Comparison of ENCODE assay signal across 18 cellular contexts in the genomic region with DNA sequence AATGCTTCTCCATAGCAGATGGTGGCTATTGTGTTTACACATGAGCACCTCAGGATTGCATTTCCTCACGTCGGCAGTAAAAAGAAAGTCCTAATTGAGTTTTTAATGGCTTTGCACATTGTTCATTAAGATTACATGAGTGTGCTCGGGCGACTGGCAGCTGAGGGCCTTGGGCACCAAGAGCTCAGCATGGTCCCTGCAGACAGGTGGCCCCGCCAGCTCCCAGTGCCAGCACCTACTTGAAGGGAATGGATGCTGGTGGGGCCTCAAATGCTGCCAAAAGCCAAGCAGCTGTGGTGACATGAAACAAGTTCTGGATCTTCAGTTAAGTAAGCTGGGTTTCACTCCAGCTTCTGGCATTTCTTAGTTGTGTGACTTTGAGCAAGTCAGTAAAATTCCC.
"Had no signal": no experiment of that assay in that cellular context is flagged by ENCODE, and none has a peak within 500 bp of the region (broad histone marks: within the 10 kb centered on the region; RNA-seq: fewer than 3 reads in every experiment).

No MANE protein-coding gene starts in this region.

- ATAC-seq: activated CD4-positive, alpha-beta T cell treated with anti-CD3 and anti-CD28 coated beads for 36 hours; activated CD8-positive, alpha-beta memory T cell treated with anti-CD3 and anti-CD28 coated beads, Interleukin-2, amount 10 ng/mL, durations not matched to agents 7 days and 5 days; foreskin keratinocyte had no signal

- DNase-seq: activated CD4-positive, alpha-beta memory T cell treated with anti-CD3 and anti-CD28 coated beads for 36 hours; activated CD4-positive, alpha-beta T cell treated with anti-CD3 and anti-CD28 coated beads for 36 hours; activated CD8-positive, alpha-beta memory T cell treated with anti-CD3 and anti-CD28 coated beads, Interleukin-2, amount 10 ng/mL, durations not matched to agents 7 days and 5 days; activated naive CD4-positive, alpha-beta T cell treated with anti-CD3 and anti-CD28 coated beads, Interleukin-2, amount 10 ng/mL, durations not matched to agents 7 days and 5 days; activated T-cell treated with anti-CD3 and anti-CD28 coated beads, Interleukin-2, amount 50 U/mL, for 1 hour; effector memory CD4-positive, alpha-beta T cell; foreskin keratinocyte; glutamatergic neuron; kidney glomerular epithelial cell; mesenchymal stem cell; nucleus accumbens; posterior cingulate gyrus; stimulated activated CD4-positive, alpha-beta T cell treated with anti-CD3 and anti-CD28 coated beads, Interleukin-15, amount 100 ng/mL, for 24 hours; stimulated activated CD4-positive, alpha-beta T cell treated with anti-CD3 and anti-CD28 coated beads, Interleukin-4, amount 100 ng/mL, for 24 hours; stimulated activated naive CD4-positive, alpha-beta T cell; tibial artery; uterus; WERI-Rb-1 had no signal
